ENCODE assay signal across 16 cellular contexts in the genomic region with DNA sequence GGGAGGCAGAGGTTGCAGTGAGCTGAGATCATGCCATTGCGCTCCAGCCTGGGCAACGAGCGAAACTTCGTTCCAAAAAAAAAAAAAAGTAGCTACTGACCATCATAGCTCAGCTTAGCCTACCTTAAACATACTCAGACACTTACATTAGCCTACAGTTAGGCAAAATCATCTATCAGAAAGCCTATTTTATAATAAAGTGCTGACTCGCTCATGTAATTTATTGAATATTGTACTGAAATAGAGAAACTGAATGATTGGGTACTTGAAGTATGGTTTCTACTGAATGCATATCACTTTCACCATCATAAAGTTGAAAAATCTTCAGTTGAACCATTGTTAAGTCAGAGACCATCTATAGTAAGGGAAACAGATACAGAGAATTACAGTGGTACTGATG.
DNase-seq lines count a peak whose midpoint lies in the region; ATAC-seq and TF ChIP-seq lines count a peak whose summit lies in the region.
"Had no signal": no experiment of that assay in that cellular context is flagged by ENCODE, and none has a peak within 500 bp of the region (broad histone marks: within the 10 kb centered on the region; RNA-seq: fewer than 3 reads in every experiment).

No MANE protein-coding gene starts in this region.

- H3K79me2 ChIP-seq in ACC112 (ENCODE audit: control insufficient read depth, insufficient read depth, low read length, unreplicated experiment), result peaks cover 57% of the 10 kb centered on the region
- peaks cover 61% of the 10 kb centered on the region for H3K79me2 ChIP-seq in neural progenitor cell (ENCODE audit: low read depth)

- H3K4me1 Mint-ChIP-seq in dendritic cell treated with granulocyte-macrophage colony-stimulating factor and Interleukin-4, amounts not matched to agents 40 ng/mL and 50 ng/mL, for 4 days (ENCODE audit: low read depth), result peaks cover 58% of the 10 kb centered on the region
- H3K4me1 Mint-ChIP-seq in neural progenitor cell, result peaks cover 64% of the 10 kb centered on the region

- peak overlapping the region; percentile 65 for H4K91ac ChIP-seq in IMR-90 (ENCODE audit: insufficient read depth, low read depth, low read length)

- H3K79me1 ChIP-seq in IMR-90 (ENCODE audit: low read depth in 1 of 2, low read length in 2 of 2), result peaks cover 14 to 79% of the 10 kb centered on the region in 2 experiments

- H4K5ac ChIP-seq in IMR-90 (ENCODE audit: low read depth, low read length), result no peak overlapping the region

- no peaks in the 10 kb centered on the region for H3F3A ChIP-seq in neural progenitor cell (ENCODE audit: low read depth)

- dilution Hi-C loops in IMR-90 (cut with HindIII; ENCODE audit: low sequenced_read_pairs, unreplicated experiment), result no loop called here

- no peaks in the 10 kb centered on the region for H3K9me3 ChIP-seq in IMR-90 (ENCODE audit: control insufficient read depth, insufficient read depth, low read length)
- no peaks in the 10 kb centered on the region for H3K9me3 ChIP-seq in neural progenitor cell (ENCODE audit: low read depth)
- H3K9me3 ChIP-seq: ovary, uterus had no signal

- H3K27me3 ChIP-seq in ACC112 (ENCODE audit: insufficient read depth, low read length), result no peaks in the 10 kb centered on the region
- no peaks in the 10 kb centered on the region for H3K27me3 ChIP-seq in IMR-90 (ENCODE audit: control insufficient read depth, insufficient read depth, low read length)
- no peaks in the 10 kb centered on the region for H3K27me3 ChIP-seq in neural progenitor cell
- H3K27me3 ChIP-seq: ovary, uterus had no signal

- H3K9me3 Mint-ChIP-seq in dendritic cell treated with granulocyte-macrophage colony-stimulating factor and Interleukin-4, amounts not matched to agents 40 ng/mL and 50 ng/mL, for 4 days, result no peaks in the 10 kb centered on the region
- H3K9me3 Mint-ChIP-seq in neural progenitor cell, result no peaks in the 10 kb centered on the region

- in situ Hi-C loops in IMR-90 (cut with MboI; ENCODE audit: low sequenced_read_pairs), result no loop called here

- H2BK5ac ChIP-seq in IMR-90 (ENCODE audit: low read depth, low read length, poor library complexity, severe bottlenecking), result peak overlapping the region; percentile 94

- H3K4me3 Mint-ChIP-seq in dendritic cell treated with granulocyte-macrophage colony-stimulating factor and Interleukin-4, amounts not matched to agents 40 ng/mL and 50 ng/mL, for 4 days, result no peak overlapping the region
- H3K4me3 Mint-ChIP-seq in neural progenitor cell, result peak overlapping the region; percentile 18
- H3K4me3 Mint-ChIP-seq: B cell had no signal

- peak overlapping the region; percentile 38 to 84; a peak in 3 of 4 replicates for H4K8ac ChIP-seq in IMR-90 (ENCODE audit: low read depth in 2 of 2, low read length in 2 of 2)

- POLR2A ChIA-PET in IMR-90 (lab: Charles Lee; ENCODE audit: unreplicated experiment), result interaction anchor here (1.0 kb wide), 1 partner anchor 18 kb away, joined by 3 read pairs; no protein-coding TSS in a partner anchor

- peaks cover 15% of the 10 kb centered on the region for H3K9me1 ChIP-seq in IMR-90 (ENCODE audit: insufficient read depth, low read length)

- H2AFZ ChIP-seq in ACC112 (ENCODE audit: low read length, unreplicated experiment) (no peak overlapping the region), IMR-90 (replicated peaks; ENCODE audit: low read length, poor library complexity) (no peak overlapping the region), neural progenitor cell (replicated peaks) (no peak overlapping the region)

- no peaks in the 10 kb centered on the region for H4K20me1 ChIP-seq in IMR-90 (ENCODE audit: insufficient read depth, low read length)
- peaks cover 58% of the 10 kb centered on the region for H4K20me1 ChIP-seq in neural progenitor cell (ENCODE audit: low read depth)

- H2AK5ac ChIP-seq in IMR-90 (ENCODE audit: low read depth, low read length), result peak overlapping the region; percentile 36

- H3K27ac ChIP-seq in ACC112 (ENCODE audit: low read depth, low read length), result peak overlapping the region; percentile 84
- H3K27ac ChIP-seq in IMR-90 (ENCODE audit: insufficient read depth, low read length), result peak overlapping the region; percentile 87; the same call in 1 of the 2 replicates
- no peak overlapping the region for H3K27ac ChIP-seq in neural progenitor cell

- H3K4me3 ChIP-seq in ACC112 (ENCODE audit: low read depth, low read length) (no peak overlapping the region), IMR-90 (ENCODE audit: insufficient read depth, low read depth, low read length) (no peak overlapping the region), neural progenitor cell (no peak overlapping the region)
- H3K4me3 ChIP-seq: lung, ovary, uterus had no signal

- no peak overlapping the region for H3K14ac ChIP-seq in IMR-90 (replicated peaks; ENCODE audit: low read depth, low read length)

- H2BK15ac ChIP-seq in IMR-90 (ENCODE audit: low read depth, low read length), result peak overlapping the region; percentile 53; the same call in 1 of the 3 replicates

- H3K4ac ChIP-seq in IMR-90 (ENCODE audit: low read depth, low read length), result peak overlapping the region; percentile 85; the same call in 1 of the 2 replicates

- TF ChIP-seq POLR2A in IMR-90 (IDR thresholded peaks at IDR 0.05; ENCODE audit: low read depth, low read length), result no peak

- BruUV-seq in IMR-90 (replicated peaks; lab: Mats Ljungman, UMichigan), result no TSS peak

- no peak overlapping the region for H3K4me2 ChIP-seq in IMR-90 (ENCODE audit: low read depth, low read length)
- no peak overlapping the region for H3K4me2 ChIP-seq in neural progenitor cell

- no peak overlapping the region for H2AK9ac ChIP-seq in IMR-90 (replicated peaks; ENCODE audit: low read depth, low read length, poor library complexity)

- no peaks in the 10 kb centered on the region for H3K27me3 Mint-ChIP-seq in dendritic cell treated with granulocyte-macrophage colony-stimulating factor and Interleukin-4, amounts not matched to agents 40 ng/mL and 50 ng/mL, for 4 days
- peaks cover 2% of the 10 kb centered on the region for H3K27me3 Mint-ChIP-seq in neural progenitor cell (ENCODE audit: insufficient read depth, low read depth)
- H3K27me3 Mint-ChIP-seq: B cell had no signal

- no peak for TF ChIP-seq RAD21 in IMR-90 (IDR thresholded peaks at IDR 0.05; ENCODE audit: low read length)

- H3K18ac ChIP-seq in IMR-90 (ENCODE audit: low read depth, low read length), result peak overlapping the region; percentile 58; the same call in 1 of the 2 replicates

- H2BK120ac ChIP-seq in IMR-90 (ENCODE audit: low read depth, low read length), result peak overlapping the region; percentile 88; the same call in 1 of the 2 replicates

- CTCF ChIA-PET in IMR-90 (lab: Yijun Ruan, JAX), result interaction anchor here (0.6 to 1.1 kb wide), 3 partner anchors 27 to 243 kb away, joined by 3 to 6 read pairs (median 4); no protein-coding TSS in a partner anchor

- H3K56ac ChIP-seq in IMR-90 (ENCODE audit: extremely low read depth, insufficient read depth, low read length), result no peak overlapping the region

- H3K36me3 ChIP-seq in ACC112 (ENCODE audit: insufficient read depth, low read length), result no peaks in the 10 kb centered on the region
- no peaks in the 10 kb centered on the region; the same call in 1 of the 2 replicates for H3K36me3 ChIP-seq in IMR-90 (ENCODE audit: control insufficient read depth, insufficient read depth, low read length)
- H3K36me3 ChIP-seq in neural progenitor cell, result no peaks in the 10 kb centered on the region
- H3K36me3 ChIP-seq: ovary, uterus had no signal

- intact Hi-C loops in IMR-90 (cut with micrococcal nuclease), result no loop called here
- intact Hi-C loops in dendritic cell treated with granulocyte-macrophage colony-stimulating factor and Interleukin-4, amounts not matched to agents 40 ng/mL and 50 ng/mL, for 4 days (cut with micrococcal nuclease), result no loop called here

- TF ChIP-seq CTCF in IMR-90 (conservative IDR thresholded peaks at IDR 0.05; ENCODE audit: low read depth, low read length) (no peak), neural progenitor cell (IDR thresholded peaks at IDR 0.05) (no peak)

- peak overlapping the region; percentile 70 for H3K27ac Mint-ChIP-seq in dendritic cell treated with granulocyte-macrophage colony-stimulating factor and Interleukin-4, amounts not matched to agents 40 ng/mL and 50 ng/mL, for 4 days
- no peak overlapping the region for H3K27ac Mint-ChIP-seq in neural progenitor cell

- peak overlapping the region; percentile 79; the same call in 1 of the 2 replicates for H3K23ac ChIP-seq in IMR-90 (ENCODE audit: low read depth, low read length)

- H3K4me1 ChIP-seq in ACC112 (ENCODE audit: control insufficient read depth, insufficient read depth, low read length, unreplicated experiment) (peaks cover 67% of the 10 kb centered on the region), IMR-90 (ENCODE audit: control insufficient read depth, insufficient read depth, low read length) (peaks cover 19% of the 10 kb centered on the region), neural progenitor cell (peaks cover 28% of the 10 kb centered on the region)

- peak overlapping the region; percentile 44; the same call in 1 of the 2 replicates for H2BK20ac ChIP-seq in IMR-90 (ENCODE audit: low read depth, low read length)

- DNase-seq in IMR-90, result no peak
- no peak for DNase-seq in neural progenitor cell (ENCODE audit: low spot score)
- no peak for DNase-seq in NCI-H2171 treated with DMSO at 0.1 percent for 48 hours (lab: John Stamatoyannopoulos, UW)
- no peak for DNase-seq in activated CD4-positive, alpha-beta T cell treated with anti-CD3 and anti-CD28 coated beads for 48 hours
- DNase-seq in DMS153 treated with DMSO at 0.1 percent for 48 hours (lab: John Stamatoyannopoulos, UW; ENCODE audit: unreplicated experiment), result no peak
- DNase-seq in RPMI8226, result no peak
- DNase-seq: KBM-7, NCI-H1436, NCI-H510A treated with DMSO at 0.1 percent for 48 hours, ovary, T1000, uterus had no signal

- ATAC-seq in IMR-90 (ENCODE audit: low read depth), result no peak

- H3K9ac ChIP-seq in IMR-90 (ENCODE audit: low read depth, low read length) (no peak overlapping the region), neural progenitor cell (no peak overlapping the region)

- H3K36me3 Mint-ChIP-seq in dendritic cell treated with granulocyte-macrophage colony-stimulating factor and Interleukin-4, amounts not matched to agents 40 ng/mL and 50 ng/mL, for 4 days (ENCODE audit: low read depth), result peaks cover 13% of the 10 kb centered on the region
- peaks cover 3% of the 10 kb centered on the region for H3K36me3 Mint-ChIP-seq in neural progenitor cell

- no CpG with 5 or more reads among the region's 5 CpGs for WGBS in IMR-90 (ENCODE audit: extremely low coverage in 2 of 2, insufficient read length in 1 of 2), 2 experiments

TF ChIP-seq in IMR-90, 13 proteins besides CTCF, POLR2A, EP300 and RAD21 (continues in another document):
- TF ChIP-seq FOS (IDR thresholded peaks at IDR 0.05; ENCODE audit: low read depth, low read length), result no peak
- no peak for TF ChIP-seq MXI1 (IDR thresholded peaks at IDR 0.05; ENCODE audit: borderline replicate concordance, low read depth, low read length)
- no peak for TF ChIP-seq NFE2L2 (IDR thresholded peaks at IDR 0.05; ENCODE audit: low read depth, low read length)
- no peak for TF ChIP-seq MAZ (IDR thresholded peaks at IDR 0.05; ENCODE audit: borderline replicate concordance, low read depth, low read length)
- TF ChIP-seq CEBPB (IDR thresholded peaks at IDR 0.05; ENCODE audit: low read depth, low read length), result no peak
- TF ChIP-seq CHD1 (IDR thresholded peaks at IDR 0.05; ENCODE audit: low read depth, low read length), result no peak
